8 cellular contexts compared by ENCODE assay signal in genomic region chr19:10096615-10096963, GRCh38. TPM values are rescaled to one million over a fixed set of nuclear protein-coding genes. Genes with fewer than 3 reads are reported as not detected.
DNase-seq lines count a peak whose midpoint lies in the region; ATAC-seq and TF ChIP-seq lines count a peak whose summit lies in the region.

No MANE protein-coding gene starts in this region.

- H3K27ac ChIP-seq in left ventricle myocardium inferior (replicated peaks), result peak overlapping the region; percentile 78

- H3K36me3 ChIP-seq in left ventricle myocardium inferior, result peaks cover 11% of the 10 kb centered on the region

- in situ Hi-C loops in GM13977 (cut with MboI; ENCODE audit: low pct_unique_long_range_greater_than_20kb, low sequenced_read_pairs, unreplicated experiment), result no loop called here

- ATAC-seq in stimulated activated effector memory CD8-positive, alpha-beta T cell treated with anti-CD3 and anti-CD28 coated beads, Interleukin-12 subunit alpha, Interleukin-12 subunit beta, amount 100 ng/mL, for 72 hours, result no peak
- ATAC-seq in GM18519 (IDR thresholded peaks at IDR 0.05; ENCODE audit: low FRiP score, unreplicated experiment) (no peak), GM21447 (IDR thresholded peaks at IDR 0.05; ENCODE audit: unreplicated experiment) (no peak)

- TF ChIP-seq CTCF in WI38 (IDR thresholded peaks at IDR 0.05; ENCODE audit: low read depth, low read length) (no peak), left ventricle myocardium inferior (IDR thresholded peaks at IDR 0.05; ENCODE audit: borderline replicate concordance) (no peak), GM13977 (IDR thresholded peaks at IDR 0.05; ENCODE audit: extremely low read depth, insufficient read depth, missing control alignments) (no peak)

- H3K27ac Mint-ChIP-seq in stimulated activated effector memory CD8-positive, alpha-beta T cell treated with anti-CD3 and anti-CD28 coated beads, Interleukin-12 subunit alpha, Interleukin-12 subunit beta, amount 100 ng/mL, for 72 hours, result peak overlapping the region; percentile 52

- H3K4me3 ChIP-seq in WI38 (ENCODE audit: low read depth, low read length) (peak overlapping the region; percentile 45), left ventricle myocardium inferior (peak overlapping the region; percentile 70)

- peaks cover 31% of the 10 kb centered on the region for H3K4me1 Mint-ChIP-seq in stimulated activated effector memory CD8-positive, alpha-beta T cell treated with anti-CD3 and anti-CD28 coated beads, Interleukin-12 subunit alpha, Interleukin-12 subunit beta, amount 100 ng/mL, for 72 hours

- DNase-seq in DMS 273 (lab: John Stamatoyannopoulos, UW; ENCODE audit: unreplicated experiment), result peak; percentile 59
- no peak for DNase-seq in DMS 273 treated with DMSO at 0.1 percent for 48 hours (lab: John Stamatoyannopoulos, UW)
- DNase-seq in left ventricle myocardium inferior, result peak; percentile 32
- DNase-seq in stimulated activated effector memory CD8-positive, alpha-beta T cell treated with anti-CD3 and anti-CD28 coated beads, Interleukin-12 subunit alpha, Interleukin-12 subunit beta, amount 100 ng/mL, for 72 hours (ENCODE audit: low spot score in 2 of 2), result no peak
- no peak for DNase-seq in GM13977 (ENCODE audit: low spot score)

- no peaks in the 10 kb centered on the region for H3K9me3 ChIP-seq in left ventricle myocardium inferior (replicated peaks)

- no peaks in the 10 kb centered on the region for H3K9me3 Mint-ChIP-seq in stimulated activated effector memory CD8-positive, alpha-beta T cell treated with anti-CD3 and anti-CD28 coated beads, Interleukin-12 subunit alpha, Interleukin-12 subunit beta, amount 100 ng/mL, for 72 hours

- H3K36me3 Mint-ChIP-seq in stimulated activated effector memory CD8-positive, alpha-beta T cell treated with anti-CD3 and anti-CD28 coated beads, Interleukin-12 subunit alpha, Interleukin-12 subunit beta, amount 100 ng/mL, for 72 hours, result peaks cover 51% of the 10 kb centered on the region

- H3K27me3 ChIP-seq in left ventricle myocardium inferior (ENCODE audit: low read depth), result peaks cover 5% of the 10 kb centered on the region

- peak overlapping the region; percentile 56 for H3K4me3 Mint-ChIP-seq in stimulated activated effector memory CD8-positive, alpha-beta T cell treated with anti-CD3 and anti-CD28 coated beads, Interleukin-12 subunit alpha, Interleukin-12 subunit beta, amount 100 ng/mL, for 72 hours

- peaks cover 14% of the 10 kb centered on the region for H3K4me1 ChIP-seq in left ventricle myocardium inferior

- intact Hi-C loops in left ventricle myocardium inferior (cut with micrococcal nuclease), result no loop called here

RNA-seq across cellular contexts. Expression of gene ANGPTL6, which starts 5.9 kb away (rescaled TPM):
- total RNA-seq in left ventricle myocardium inferior, result not detected

RNA-seq across cellular contexts. Expression of gene PPAN, which starts 9.6 kb away (rescaled TPM):
- 23.6 TPM for total RNA-seq in left ventricle myocardium inferior

RNA-seq across cellular contexts. Expression of gene SHFL, which starts 10.5 kb away (rescaled TPM):
- 9.1 TPM for total RNA-seq in left ventricle myocardium inferior

RNA-seq across cellular contexts. Expression of gene P2RY11, which starts 14.9 kb away (rescaled TPM):
- 4.1 TPM for total RNA-seq in left ventricle myocardium inferior

RNA-seq across cellular contexts. Expression of gene EIF3G, which starts 23.1 kb away (rescaled TPM):
- 172 TPM for total RNA-seq in left ventricle myocardium inferior

Comparison
In these comparisons a context has a peak if more than half of its experiments do, and no peak if none do; other contexts are left out.
1. DNase-seq: peak in DMS 273 (single experiment) and left ventricle myocardium inferior (single experiment); none in DMS 273 treated with DMSO at 0.1 percent for 48 hours (single experiment), stimulated activated effector memory CD8-positive, alpha-beta T cell treated with anti-CD3 and anti-CD28 coated beads, Interleukin-12 subunit alpha, Interleukin-12 subunit beta, amount 100 ng/mL, for 72 hours (0 of 2) and GM13977 (single experiment).